Comparison of ENCODE assay signal across 25 cellular contexts in the genomic region with DNA sequence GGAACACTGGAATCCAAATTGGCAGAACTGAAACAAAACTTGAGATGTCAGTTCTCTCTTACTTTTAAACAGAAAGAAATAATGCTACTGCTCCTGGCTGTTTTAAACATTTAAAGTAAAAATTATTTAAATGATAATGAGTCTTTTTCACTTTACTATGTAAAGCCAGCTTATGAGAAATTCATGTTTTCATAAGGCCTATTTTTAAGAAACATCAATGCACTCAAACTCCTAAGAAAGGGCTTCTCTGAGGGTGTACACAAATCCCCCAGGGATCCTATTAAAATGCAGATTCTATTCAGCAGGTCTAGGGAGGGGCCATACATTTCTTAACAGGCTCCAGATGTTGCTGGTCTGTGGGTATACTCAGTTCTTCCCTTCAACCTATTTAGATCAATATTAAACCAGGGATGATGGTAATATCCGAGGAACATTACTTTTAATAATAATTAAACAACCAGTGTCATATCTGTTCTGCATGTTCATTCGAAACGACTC. TPM values are rescaled to one million over a fixed set of nuclear protein-coding genes. Genes with fewer than 3 reads are reported as not detected.
DNase-seq lines count a peak whose midpoint lies in the region; ATAC-seq, FAIRE-seq and TF ChIP-seq lines count a peak whose summit lies in the region.
"Had no signal": no experiment of that assay in that cellular context is flagged by ENCODE, and none has a peak within 500 bp of the region (broad histone marks: within the 10 kb centered on the region; RNA-seq: fewer than 3 reads in every experiment).

No MANE protein-coding gene starts in this region.

- no peaks in the 10 kb centered on the region for H3K36me3 Mint-ChIP-seq in naive thymus-derived CD4-positive, alpha-beta T cell
- H3K36me3 Mint-ChIP-seq in T-helper 2 cell treated with Interferon-gamma antibody and Interleukin-4, amounts not matched to agents 5 μg/mL and 100 μg/mL, for 36 hours (ENCODE audit: low read depth): no peaks in the 10 kb centered on the region
- no peaks in the 10 kb centered on the region for H3K36me3 Mint-ChIP-seq in activated CD4-positive, alpha-beta memory T cell treated with anti-CD3 and anti-CD28 coated beads, Interleukin-2, amount 10 ng/mL, durations not matched to agents 7 days and 5 days (ENCODE audit: low read depth)
- H3K36me3 Mint-ChIP-seq: CD8-positive, alpha-beta T cell; natural killer cell treated with Interleukin-12 subunit alpha and Interleukin-12 subunit beta and Interleukin-15 and Interleukin-18, amount 100 ng/mL, for 72 hours had no signal

- TF ChIP-seq CTCF in GM12878 (IDR thresholded peaks at IDR 0.05 in 2 of 3, conservative IDR thresholded peaks at IDR 0.05 in 1 of 3; ENCODE audit: control insufficient read depth in 2 of 3, extremely low read depth in 1 of 3, insufficient read depth in 1 of 3, low read depth in 3 of 3, low read length in 3 of 3): no peak

- in situ Hi-C loops in GM12878 (cut with MboI): no loop called here

- H3K36me3 ChIP-seq in GM12878 (ENCODE audit: control insufficient read depth in 2 of 2, insufficient read depth in 2 of 2, low read length in 1 of 2) (no peaks in the 10 kb centered on the region), mesenchymal stem cell (ENCODE audit: control insufficient read depth in 1 of 2, insufficient read depth in 2 of 2, low read depth in 1 of 2, low read length in 2 of 2) (peaks cover 0 to 25% of the 10 kb centered on the region in 2 experiments)
- H3K36me3 ChIP-seq in naive thymus-derived CD4-positive, alpha-beta T cell (ENCODE audit: control insufficient read depth in 2 of 3, insufficient read depth in 3 of 3, low read length in 3 of 3): no peaks in the 10 kb centered on the region
- H3K36me3 ChIP-seq: tibial nerve had no signal

- H3K9ac ChIP-seq in GM12878 (ENCODE audit: control insufficient read depth, insufficient read depth, low read length) (no peak overlapping the region), mesenchymal stem cell (ENCODE audit: low read length) (peak overlapping the region; percentile 49)

- no peaks in the 10 kb centered on the region for H3K79me1 ChIP-seq in mesenchymal stem cell (replicated peaks; ENCODE audit: low read length, poor library complexity, severe bottlenecking)

- H3K9me3 ChIP-seq in GM12878 (replicated peaks; ENCODE audit: control insufficient read depth, insufficient read depth, low read length): no peaks in the 10 kb centered on the region; the same call in 2 of the 3 replicates
- H3K9me3 ChIP-seq in mesenchymal stem cell (ENCODE audit: control insufficient read depth, low read length): peaks cover 2% of the 10 kb centered on the region
- no peaks in the 10 kb centered on the region for H3K9me3 ChIP-seq in naive thymus-derived CD4-positive, alpha-beta T cell (ENCODE audit: control insufficient read depth in 2 of 3, low read length in 3 of 3)
- H3K9me3 ChIP-seq: adrenal gland, body of pancreas, tibial nerve had no signal

- TF ChIP-seq RAD21 in GM12878 (IDR thresholded peaks at IDR 0.05; ENCODE audit: insufficient read depth, low read depth, low read length): no peak

- no peak overlapping the region for H3K27ac ChIP-seq in GM12878 (ENCODE audit: control insufficient read depth, insufficient read depth)
- H3K27ac ChIP-seq in mesenchymal stem cell (ENCODE audit: low read length, poor library complexity, severe bottlenecking): no peak overlapping the region
- no peak overlapping the region for H3K27ac ChIP-seq in naive thymus-derived CD4-positive, alpha-beta T cell (ENCODE audit: low read depth, low read length)
- H3K27ac ChIP-seq: adrenal gland, body of pancreas, tibial nerve had no signal

- H2BK5ac ChIP-seq in mesenchymal stem cell (ENCODE audit: low read depth, low read length, poor library complexity, severe bottlenecking): no peak overlapping the region

- FAIRE-seq in GM12878 (lab: Jason Lieb, UNC): no peak
- FAIRE-seq: endothelial cell of umbilical vein had no signal

- no peak overlapping the region for H4K91ac ChIP-seq in mesenchymal stem cell (ENCODE audit: low read length)

- H3K79me2 ChIP-seq in GM12878 (ENCODE audit: control insufficient read depth, insufficient read depth, low read length): no peaks in the 10 kb centered on the region

- RAD21 ChIA-PET in GM12878 (lab: Charles Lee; ENCODE audit: unreplicated experiment): no interaction called here

- H2BK12ac ChIP-seq in mesenchymal stem cell (ENCODE audit: low read length in 2 of 2): no peak overlapping the region

- no peak for TF ChIP-seq EP300 in GM12878 (IDR thresholded peaks at IDR 0.05; ENCODE audit: borderline replicate concordance in 1 of 2, control insufficient read depth in 1 of 2, low read depth in 2 of 2, low read length in 2 of 2)

- no peak for TF ChIP-seq POLR2A in GM12878 (IDR thresholded peaks at IDR 0.05; ENCODE audit: low read depth, low read length)

- H3K14ac ChIP-seq in mesenchymal stem cell (ENCODE audit: low read length in 2 of 2): no peak overlapping the region

- H4K20me1 ChIP-seq in GM12878 (ENCODE audit: control insufficient read depth, insufficient read depth): no peaks in the 10 kb centered on the region

- no peaks in the 10 kb centered on the region; the same call in 1 of the 2 replicates for H3K4me1 ChIP-seq in GM12878 (ENCODE audit: control insufficient read depth, insufficient read depth, low read length)
- H3K4me1 ChIP-seq in mesenchymal stem cell (ENCODE audit: control insufficient read depth, insufficient read depth, low read depth, low read length): peaks cover 13% of the 10 kb centered on the region
- no peaks in the 10 kb centered on the region for H3K4me1 ChIP-seq in naive thymus-derived CD4-positive, alpha-beta T cell (ENCODE audit: control insufficient read depth in 2 of 2, insufficient read depth in 2 of 2, low read length in 2 of 2)

- no peak overlapping the region for H3K4ac ChIP-seq in mesenchymal stem cell (ENCODE audit: low read depth in 1 of 2, low read length in 2 of 2)

- H3K18ac ChIP-seq in mesenchymal stem cell (ENCODE audit: low read depth in 1 of 2, low read length in 2 of 2): no peak overlapping the region

- DNase-seq in NCI-H82 (lab: John Stamatoyannopoulos, UW) (peak; percentile 49), NCI-H82 treated with DMSO at 0.1 percent for 48 hours (lab: John Stamatoyannopoulos, UW; ENCODE audit: unreplicated experiment) (no peak), NCI-H146 treated with DMSO at 0.1 percent for 48 hours (lab: John Stamatoyannopoulos, UW; ENCODE audit: unreplicated experiment) (peak; percentile 4), GM12878 (ENCODE audit: low read depth, low spot score) (no peak), mesenchymal stem cell (no peak)
- DNase-seq in naive thymus-derived CD4-positive, alpha-beta T cell: no peak
- DNase-seq in T-helper 2 cell treated with Interferon-gamma antibody and Interleukin-4, amounts not matched to agents 5 μg/mL and 100 μg/mL, for 36 hours (ENCODE audit: low spot score): no peak
- no peak for DNase-seq in activated CD4-positive, alpha-beta memory T cell treated with anti-CD3 and anti-CD28 coated beads, Interleukin-2, amount 10 ng/mL, durations not matched to agents 7 days and 5 days
- DNase-seq: activated CD4-positive, alpha-beta T cell treated with anti-CD3 and anti-CD28 coated beads for 48 hours; activated naive CD4-positive, alpha-beta T cell; activated T-cell treated with anti-CD3 and anti-CD28 coated beads, Interleukin-2, amount 50 U/mL, for 4 hours; adrenal gland; body of pancreas; CD8-positive, alpha-beta T cell; DMS153; HCEC 1CT; NCI-H1048; NCI-H187 treated with DMSO at 0.1 percent for 48 hours; NCI-H226; retina; SHP77; T-helper 9 cell had no signal

- 41% methylated on average over 3 of the region's 3 CpGs for WGBS in GM12878 (ENCODE audit: insufficient coverage, insufficient replicate concordance, low lambda C conversion rate, missing lambda C conversion rate)
- 80% methylated on average over 2 of the region's 3 CpGs for WGBS in mesenchymal stem cell

- POLR2A ChIA-PET in GM12878 (lab: Charles Lee): no interaction called here
- POLR2A ChIA-PET in naive thymus-derived CD4-positive, alpha-beta T cell (lab: Charles Lee): no interaction called here
- POLR2A ChIA-PET in activated CD4-positive, alpha-beta memory T cell treated with anti-CD3 and anti-CD28 coated beads, Interleukin-2, amount 10 ng/mL, durations not matched to agents 7 days and 5 days (lab: Charles Lee): no interaction called here

- peaks cover 0 to 13% (median 10%) of the 10 kb centered on the region in 7 donors for H3K4me1 Mint-ChIP-seq in naive thymus-derived CD4-positive, alpha-beta T cell
- H3K4me1 Mint-ChIP-seq in T-helper 2 cell treated with Interferon-gamma antibody and Interleukin-4, amounts not matched to agents 5 μg/mL and 100 μg/mL, for 36 hours (ENCODE audit: low read depth): peaks cover 9% of the 10 kb centered on the region
- H3K4me1 Mint-ChIP-seq in activated CD4-positive, alpha-beta memory T cell treated with anti-CD3 and anti-CD28 coated beads, Interleukin-2, amount 10 ng/mL, durations not matched to agents 7 days and 5 days: peaks cover 7% of the 10 kb centered on the region

- no peak overlapping the region for H2AFZ ChIP-seq in GM12878 (ENCODE audit: control insufficient read depth, low read depth, low read length)
- H2AFZ ChIP-seq in mesenchymal stem cell (ENCODE audit: low read depth, low read length): no peak overlapping the region

- H3K4me2 ChIP-seq in GM12878 (ENCODE audit: control insufficient read depth, insufficient read depth): no peak overlapping the region
- no peak overlapping the region for H3K4me2 ChIP-seq in mesenchymal stem cell (ENCODE audit: low read length, poor library complexity, severe bottlenecking)

- H3K4me3 Mint-ChIP-seq in naive thymus-derived CD4-positive, alpha-beta T cell: no peak overlapping the region
- no peak overlapping the region for H3K4me3 Mint-ChIP-seq in T-helper 2 cell treated with Interferon-gamma antibody and Interleukin-4, amounts not matched to agents 5 μg/mL and 100 μg/mL, for 36 hours
- no peak overlapping the region for H3K4me3 Mint-ChIP-seq in activated CD4-positive, alpha-beta memory T cell treated with anti-CD3 and anti-CD28 coated beads, Interleukin-2, amount 10 ng/mL, durations not matched to agents 7 days and 5 days
- H3K4me3 Mint-ChIP-seq: activated T-cell treated with anti-CD3 and anti-CD28 coated beads, Interleukin-2, amount 50 U/mL, for 4 hours; CD8-positive, alpha-beta T cell; natural killer cell treated with Interleukin-12 subunit alpha and Interleukin-12 subunit beta and Interleukin-15 and Interleukin-18, amount 100 ng/mL, for 72 hours had no signal

- H2BK120ac ChIP-seq in mesenchymal stem cell (ENCODE audit: low read depth, low read length): no peak overlapping the region

- no peak overlapping the region for H3K23ac ChIP-seq in mesenchymal stem cell (ENCODE audit: low read length in 2 of 2)

- no TSS peak for BruUV-seq in GM12878 (replicated peaks; lab: Mats Ljungman, UMichigan)

- no peak overlapping the region for H4K8ac ChIP-seq in mesenchymal stem cell (ENCODE audit: low read length)

- H3K27ac Mint-ChIP-seq in naive thymus-derived CD4-positive, alpha-beta T cell: no peak overlapping the region
- H3K27ac Mint-ChIP-seq in T-helper 2 cell treated with Interferon-gamma antibody and Interleukin-4, amounts not matched to agents 5 μg/mL and 100 μg/mL, for 36 hours: no peak overlapping the region
- H3K27ac Mint-ChIP-seq in activated CD4-positive, alpha-beta memory T cell treated with anti-CD3 and anti-CD28 coated beads, Interleukin-2, amount 10 ng/mL, durations not matched to agents 7 days and 5 days: no peak overlapping the region
- H3K27ac Mint-ChIP-seq: CD8-positive, alpha-beta T cell; natural killer cell treated with Interleukin-12 subunit alpha and Interleukin-12 subunit beta and Interleukin-15 and Interleukin-18, amount 100 ng/mL, for 72 hours had no signal

- ATAC-seq in GM12878: peak; percentile 28; the same call in 2 of the 3 replicates
- ATAC-seq in naive thymus-derived CD4-positive, alpha-beta T cell: no peak
- ATAC-seq: activated T-cell treated with anti-CD3 and anti-CD28 coated beads, Interleukin-2, amount 50 U/mL, for 4 hours; body of pancreas; CD8-positive, alpha-beta T cell; natural killer cell treated with Interleukin-12 subunit alpha and Interleukin-12 subunit beta and Interleukin-15 and Interleukin-18, amount 100 ng/mL, for 72 hours had no signal

- H3K27me3 ChIP-seq in GM12878 (replicated peaks in 1 of 2; ENCODE audit: control insufficient read depth in 2 of 2, insufficient read depth in 2 of 2, low read length in 1 of 2): peaks cover 1 to 17% of the 10 kb centered on the region in 2 experiments
- H3K27me3 ChIP-seq in mesenchymal stem cell (ENCODE audit: control insufficient read depth in 1 of 2, insufficient read depth in 1 of 2, low read length in 2 of 2): no peaks in the 10 kb centered on the region
- peaks cover 0 to 5% of the 10 kb centered on the region in 2 donors for H3K27me3 ChIP-seq in naive thymus-derived CD4-positive, alpha-beta T cell (ENCODE audit: control insufficient read depth in 2 of 2, insufficient read depth in 2 of 2, low read length in 2 of 2)
- H3K27me3 ChIP-seq: adrenal gland, body of pancreas had no signal

- H3K4me3 ChIP-seq in GM12878 (no peak overlapping the region), mesenchymal stem cell (ENCODE audit: insufficient read depth in 1 of 2, low read depth in 1 of 2, low read length in 2 of 2) (peak overlapping the region in 1 of 2 experiments; percentile 19)
- no peak overlapping the region for H3K4me3 ChIP-seq in naive thymus-derived CD4-positive, alpha-beta T cell (ENCODE audit: low read length)
- H3K4me3 ChIP-seq: body of pancreas, tibial nerve had no signal

- CTCF ChIA-PET in GM12878 (lab: Yijun Ruan, JAX): no interaction called here
- CTCF ChIA-PET in naive thymus-derived CD4-positive, alpha-beta T cell (lab: Charles Lee): no interaction called here
- CTCF ChIA-PET in activated CD4-positive, alpha-beta memory T cell treated with anti-CD3 and anti-CD28 coated beads, Interleukin-2, amount 10 ng/mL, durations not matched to agents 7 days and 5 days (lab: Charles Lee): no interaction called here

- no peak overlapping the region for H2BK15ac ChIP-seq in mesenchymal stem cell (ENCODE audit: low read depth, poor library complexity, severe bottlenecking)

- H2AK5ac ChIP-seq in mesenchymal stem cell (ENCODE audit: low read length, severe bottlenecking): no peak overlapping the region

- peaks cover 34 to 59% (median 55%) of the 10 kb centered on the region in 5 donors for H3K27me3 Mint-ChIP-seq in naive thymus-derived CD4-positive, alpha-beta T cell
- H3K27me3 Mint-ChIP-seq in T-helper 2 cell treated with Interferon-gamma antibody and Interleukin-4, amounts not matched to agents 5 μg/mL and 100 μg/mL, for 36 hours (ENCODE audit: low read depth): peaks cover 36% of the 10 kb centered on the region
- H3K27me3 Mint-ChIP-seq in activated CD4-positive, alpha-beta memory T cell treated with anti-CD3 and anti-CD28 coated beads, Interleukin-2, amount 10 ng/mL, durations not matched to agents 7 days and 5 days: peaks cover 39% of the 10 kb centered on the region

- intact Hi-C loops in GM12878 (cut with micrococcal nuclease; ENCODE audit: unreplicated experiment): no loop called here
- intact Hi-C loops in naive thymus-derived CD4-positive, alpha-beta T cell (cut with micrococcal nuclease): no loop called here

- peaks cover 0 to 7% (median 0%) of the 10 kb centered on the region in 11 donors for H3K9me3 Mint-ChIP-seq in naive thymus-derived CD4-positive, alpha-beta T cell
- no peaks in the 10 kb centered on the region for H3K9me3 Mint-ChIP-seq in T-helper 2 cell treated with Interferon-gamma antibody and Interleukin-4, amounts not matched to agents 5 μg/mL and 100 μg/mL, for 36 hours
- H3K9me3 Mint-ChIP-seq in activated CD4-positive, alpha-beta memory T cell treated with anti-CD3 and anti-CD28 coated beads, Interleukin-2, amount 10 ng/mL, durations not matched to agents 7 days and 5 days: no peaks in the 10 kb centered on the region
- H3K9me3 Mint-ChIP-seq: activated T-cell treated with anti-CD3 and anti-CD28 coated beads, Interleukin-2, amount 50 U/mL, for 4 hours; CD8-positive, alpha-beta T cell; natural killer cell treated with Interleukin-12 subunit alpha and Interleukin-12 subunit beta and Interleukin-15 and Interleukin-18, amount 100 ng/mL, for 72 hours had no signal

- SMC1A ChIA-PET in GM12878 (lab: Charles Lee; ENCODE audit: uncharacterized antibody, unreplicated experiment): interaction anchor here (0.8 to 1.4 kb wide), 4 partner anchors 9 to 30 kb away, joined by 3 to 4 read pairs (median 3); no protein-coding TSS in a partner anchor

RNA-seq across cellular contexts. Expression of a gene that starts 2.3 kb away (rescaled TPM):
- 1.0 and 2.1 TPM in 2 replicates for total RNA-seq in GM12878 (2013; cell fraction: nucleolus; rRNA removed)
- total RNA-seq in GM12878 (2014; rRNA removed) (0.62 and 0.82 TPM in 2 replicates), GM12878 (2014; rRNA removed; fragmentation: Illumina TruSeq; extraction: Trizol) (0.46 and 0.58 TPM in 2 replicates), GM12878 (2021) (0.66 and 0.74 TPM in 2 replicates)
- polyA plus RNA-seq in GM12878 (2011; ENCODE audit: low read depth): not detected
- polyA plus RNA-seq in GM12878 (2011; rRNA removed) (2.0 and 3.1 TPM in 2 replicates), GM12878 (2014; fragmentation: Illumina TruSeq; extraction: Trizol) (0.46 and 0.72 TPM in 2 replicates), GM12878 (2014; fragmentation: Nextera tagmentation; extraction: Ambion mirVana) (under 1 TPM; 0.08 to 0.26 TPM), GM12878 (2014; rRNA removed) (0.32 and 1.5 TPM in 2 replicates), GM12878 (2016; fragmentation: Nextera tagmentation; extraction: Ambion mirVana) (under 1 TPM; 0.04 to 0.29 TPM)
- polyA plus RNA-seq in GM12878 (2011; cell fraction: cytosol; rRNA removed): 2.4 TPM in 2 replicates
- polyA plus RNA-seq in GM12878 (2011; cell fraction: nucleus; rRNA removed): 2.0 TPM in 2 replicates
- polyA plus RNA-seq in GM12878 (2012): 0.07 TPM in 1 of 2 replicates, not detected in the other
- 1.2 and 1.6 TPM in 2 replicates for polyA minus RNA-seq in GM12878 (2011; rRNA and poly(A)+ RNA removed)
- 1.5 and 2.3 TPM in 2 replicates for polyA minus RNA-seq in GM12878 (2011; cell fraction: cytosol; rRNA and poly(A)+ RNA removed)
- polyA minus RNA-seq in GM12878 (2011; cell fraction: nucleus; rRNA and poly(A)+ RNA removed): 0.85 and 0.96 TPM in 2 replicates
- 2.3 TPM for polyA plus RNA-seq in mesenchymal stem cell (2013, experiment 1 of 2)
- polyA plus RNA-seq in mesenchymal stem cell (2013, experiment 2 of 2): 3.5 TPM
- under 1 TPM in 1 of 5 experiments, not detected in 4; 0.17 TPM for total RNA-seq in naive thymus-derived CD4-positive, alpha-beta T cell
- polyA plus RNA-seq in naive thymus-derived CD4-positive, alpha-beta T cell: not detected
- total RNA-seq in activated CD4-positive, alpha-beta memory T cell treated with anti-CD3 and anti-CD28 coated beads, Interleukin-2, amount 10 ng/mL, durations not matched to agents 7 days and 5 days: not detected
- total RNA-seq: CD8-positive, alpha-beta T cell; natural killer cell treated with Interleukin-12 subunit alpha and Interleukin-12 subunit beta and Interleukin-15 and Interleukin-18, amount 100 ng/mL, for 72 hours had no signal

Comparison
In these comparisons a context has a peak if more than half of its experiments do, and no peak if none do; other contexts are left out.
1. DNase-seq: peak in NCI-H82 (single experiment) and NCI-H146 treated with DMSO at 0.1 percent for 48 hours (single experiment); none in NCI-H82 treated with DMSO at 0.1 percent for 48 hours (single experiment), GM12878 (single experiment), mesenchymal stem cell (single experiment), naive thymus-derived CD4-positive, alpha-beta T cell (0 of 9), T-helper 2 cell treated with Interferon-gamma antibody and Interleukin-4, amounts not matched to agents 5 μg/mL and 100 μg/mL, for 36 hours (single experiment) and activated CD4-positive, alpha-beta memory T cell treated with anti-CD3 and anti-CD28 coated beads, Interleukin-2, amount 10 ng/mL, durations not matched to agents 7 days and 5 days (single experiment).